8 cellular contexts compared by ENCODE assay signal in genomic region chr15:51776952-51777574, GRCh38. TPM values are rescaled to one million over a fixed set of nuclear protein-coding genes. Genes with fewer than 3 reads are reported as not detected.
DNase-seq lines count a peak whose midpoint lies in the region; ATAC-seq, FAIRE-seq and TF ChIP-seq lines count a peak whose summit lies in the region.

No MANE protein-coding gene starts in this region.

- TF ChIP-seq CTCF in RWPE1 (conservative IDR thresholded peaks at IDR 0.05; ENCODE audit: low read depth) (peak; percentile 94), gastroesophageal sphincter (IDR thresholded peaks at IDR 0.05) (peak; percentile 55 to 79 (median 72)), pancreas (IDR thresholded peaks at IDR 0.05) (peak; percentile 34 to 62 (median 54))

- CTCF ChIA-PET in RWPE1 (lab: Yijun Ruan, JAX) = interaction anchor here (0.6 to 2.7 kb wide), 31 partner anchors 9 to 257 kb away, joined by 3 to 87 read pairs (median 5); partner anchors contain the start of gene LYSMD2

- no peaks in the 10 kb centered on the region for H3K27me3 ChIP-seq in gastroesophageal sphincter
- no peaks in the 10 kb centered on the region for H3K27me3 ChIP-seq in pancreas

- POLR2A ChIA-PET in RWPE1 (lab: Yijun Ruan, JAX; ENCODE audit: low non-redundant PET) = no interaction called here

- peak; percentile 62 for ATAC-seq in GM18498 (IDR thresholded peaks at IDR 0.05; ENCODE audit: unreplicated experiment)
- peak; percentile 68 for ATAC-seq in gastroesophageal sphincter
- peak; percentile 94 to 97 (median 96) for ATAC-seq in pancreas

- in situ Hi-C loops in ACHN (cut with HindIII; ENCODE audit: low pct_ligation_motif_present, low pct_unique_long_range_greater_than_20kb, low sequenced_read_pairs) = no loop called here

- peaks cover 0 to 13% (median 0%) of the 10 kb centered on the region in 3 donors for H3K4me1 ChIP-seq in gastroesophageal sphincter
- no peaks in the 10 kb centered on the region for H3K4me1 ChIP-seq in pancreas

- no peak for TF ChIP-seq EP300 in gastroesophageal sphincter (IDR thresholded peaks at IDR 0.05)

- TF ChIP-seq POLR2A in gastroesophageal sphincter (IDR thresholded peaks at IDR 0.05) = no peak

- FAIRE-seq in pancreas (lab: Jason Lieb, UNC) = peak; percentile 74

- H3K36me3 ChIP-seq in gastroesophageal sphincter (peaks cover 0 to 71% of the 10 kb centered on the region in 2 donors), pancreas (no peaks in the 10 kb centered on the region)

- no peak overlapping the region for H3K27ac ChIP-seq in RWPE1
- no peak overlapping the region for H3K27ac ChIP-seq in gastroesophageal sphincter
- H3K27ac ChIP-seq in pancreas = no peak overlapping the region

- H3K4me3 ChIP-seq in gastroesophageal sphincter = no peak overlapping the region
- H3K4me3 ChIP-seq in pancreas = no peak overlapping the region

- no peaks in the 10 kb centered on the region for H3K9me3 ChIP-seq in gastroesophageal sphincter
- H3K9me3 ChIP-seq in pancreas = no peaks in the 10 kb centered on the region

- 56 to 57% methylated on average over 7 of the region's 7 CpGs for WGBS in gastroesophageal sphincter (ENCODE audit: low coverage in 1 of 2), 2 donors
- WGBS in pancreas, 2 donors = 50 to 56% methylated on average over 7 of the region's 7 CpGs

- intact Hi-C loops in pancreas (cut with DNase I) = no loop called here

- peak; percentile 64 for DNase-seq in ACHN
- DNase-seq in KG1 (lab: John Stamatoyannopoulos, UW) = peak; percentile 54
- DNase-seq in RWPE1 (ENCODE audit: low spot score) = peak; percentile 82
- DNase-seq in activated effector memory CD4-positive, alpha-beta T cell treated with anti-CD3 and anti-CD28 coated beads, Interleukin-2, amount 50 U/mL, for 16 hours = peak; percentile 81
- DNase-seq in pancreas = peak in 4 of 6 donors; percentile 41 to 76 (median 56)
- peak; percentile 77 for DNase-seq in ureter (ENCODE audit: low spot score)

RNA-seq across cellular contexts. Expression of gene TMOD2, which starts 25.7 kb away (rescaled TPM):
- 10 to 100 TPM; 14.0 to 21.9 (median 17.5) TPM for total RNA-seq in gastroesophageal sphincter
- total RNA-seq in pancreas = 1 to 10 TPM; 1.9 to 6.8 (median 3.6) TPM
- 1 to 10 TPM; 1.1 to 3.7 TPM for polyA plus RNA-seq in pancreas
- 9.2 TPM for total RNA-seq in ureter

RNA-seq across cellular contexts. Expression of gene LYSMD2, which starts 39.6 kb away (rescaled TPM):
- 10 to 100 TPM in 3 of 4 donors, 1 to 10 TPM in 1; 8.9 to 27.9 (median 14.0) TPM for total RNA-seq in gastroesophageal sphincter
- total RNA-seq in pancreas = 1 to 10 TPM; 5.0 to 9.5 (median 6.3) TPM
- polyA plus RNA-seq in pancreas = 10 to 100 TPM; 10.0 to 29.7 TPM
- 13.1 TPM for total RNA-seq in ureter

RNA-seq across cellular contexts. Expression of gene TMOD3, which starts 52.4 kb away (rescaled TPM):
- total RNA-seq in gastroesophageal sphincter (10 to 100 TPM; 15.9 to 38.8 (median 21.4) TPM), pancreas (10 to 100 TPM; 12.3 to 28.5 (median 15.6) TPM), ureter (44.2 TPM)
- 1 to 10 TPM; 4.4 to 9.1 TPM for polyA plus RNA-seq in pancreas
